10 cellular contexts compared by ENCODE assay signal in genomic region chr10:71921319-71922027, GRCh38. TPM values are rescaled to one million over a fixed set of nuclear protein-coding genes. Genes with fewer than 3 reads are reported as not detected.
A peak's percentile ranks its signal among the peaks of the same experiment; 100 is the strongest.
DNase-seq lines count a peak whose midpoint lies in the region; ATAC-seq, FAIRE-seq and TF ChIP-seq lines count a peak whose summit lies in the region.
"Had no signal": no experiment of that assay in that cellular context is flagged by ENCODE, and none has a peak within 500 bp of the region (broad histone marks: within the 10 kb centered on the region; RNA-seq: fewer than 3 reads in every experiment).

No MANE protein-coding gene starts in this region.

- CTCF ChIA-PET in A549 (lab: Yijun Ruan, JAX): interaction anchor here (1.2 to 6.5 kb wide), 4 partner anchors 10 to 35 kb away, joined by 3 to 39 read pairs (median 6); no protein-coding TSS in a partner anchor

- no peak for TF ChIP-seq EP300 in A549 (IDR thresholded peaks at IDR 0.05)

- TF ChIP-seq RAD21 in A549 (conservative IDR thresholded peaks at IDR 0.05 in 1 of 2, IDR thresholded peaks at IDR 0.05 in 1 of 2): no peak

- TF ChIP-seq CTCF in A549 (IDR thresholded peaks at IDR 0.05): no peak

- no peaks in the 10 kb centered on the region for H3K9me3 ChIP-seq in A549

- DNase-seq in A549 (ENCODE audit: low read depth in 1 of 2, low spot score in 1 of 2) (peak in 1 of 2 experiments; percentile 36), NCI-H146 treated with DMSO at 0.1 percent for 48 hours (lab: John Stamatoyannopoulos, UW; ENCODE audit: unreplicated experiment) (peak; percentile 3), dermis blood vessel endothelial cell (peak; percentile 23), midbrain (lab: John Stamatoyannopoulos, UW) (peak; percentile 72), HCEC 1CT (no peak)
- no peak for DNase-seq in activated CD4-positive, alpha-beta T cell treated with anti-CD3 and anti-CD28 coated beads for 4 hours
- DNase-seq: effector memory CD4-positive, alpha-beta T cell had no signal

- POLR2A ChIA-PET in A549 (lab: Yijun Ruan, JAX): interaction anchor here (0.6 kb wide), 1 partner anchor 127 kb away, joined by 3 read pairs; no protein-coding TSS in a partner anchor

- H3K4me3 ChIP-seq in A549: no peak overlapping the region
- H3K4me3 ChIP-seq: BLaER1 had no signal

- H3K27ac ChIP-seq in A549: peak overlapping the region; percentile 64 to 76
- H3K27ac ChIP-seq: BLaER1 had no signal

- 74% methylated on average over 4 of the region's 4 CpGs for WGBS in A549 (ENCODE audit: missing lambda C conversion rate)

- TF ChIP-seq POLR2A in A549 (IDR thresholded peaks at IDR 0.05; ENCODE audit: low read length): no peak

- no peak for FAIRE-seq in A549 (lab: Jason Lieb, UNC)

- H3K4me2 ChIP-seq in A549: peak overlapping the region; percentile 67
- H3K4me2 ChIP-seq: BLaER1 had no signal

- peaks cover 36% of the 10 kb centered on the region for H3K4me1 ChIP-seq in A549
- H3K4me1 ChIP-seq: BLaER1 had no signal

- ATAC-seq in A549: peak in 1 of 2 experiments; percentile 51; a peak in 3 of 6 replicates
- ATAC-seq in GM19324 (IDR thresholded peaks at IDR 0.05; ENCODE audit: low FRiP score, unreplicated experiment): no peak
- ATAC-seq in GM19035 (IDR thresholded peaks at IDR 0.05; ENCODE audit: unreplicated experiment): no peak

TF ChIP-seq in A549, 52 proteins besides CTCF, POLR2A, EP300 and RAD21:
- TF ChIP-seq POLR2AphosphoS2 (conservative IDR thresholded peaks at IDR 0.05; ENCODE audit: low read length): no peak
- TF ChIP-seq FOSB (CRISPR knock-in tag; IDR thresholded peaks at IDR 0.05): no peak
- no peak for TF ChIP-seq CBX8 (IDR thresholded peaks at IDR 0.05)
- TF ChIP-seq SMC3 (IDR thresholded peaks at IDR 0.05): no peak
- TF ChIP-seq HES2 (IDR thresholded peaks at IDR 0.05): no peak
- TF ChIP-seq MAX (IDR thresholded peaks at IDR 0.05): no peak
- no peak for TF ChIP-seq REST (IDR thresholded peaks at IDR 0.05)
- no peak for TF ChIP-seq BCL3 (IDR thresholded peaks at IDR 0.05)

RNA-seq across cellular contexts. Expression of gene CHST3, which starts 42.7 kb away (rescaled TPM):
- polyA plus RNA-seq in A549 (2011; rRNA removed): 12.8 and 13.8 TPM in 2 replicates
- 8.7 and 12.5 TPM in 2 replicates for polyA plus RNA-seq in A549 (2012; cell fraction: cytosol; rRNA removed)
- 18.6 and 20.9 TPM in 2 replicates for polyA plus RNA-seq in A549 (2012; cell fraction: nucleus; rRNA removed)
- 20.3 to 23.1 TPM (median 21.7 TPM) in 3 replicates for polyA plus RNA-seq in A549 (2017; fragmentation: RNase III; extraction: RNeasy Plus Mini Kit Qiagen cat#74134 plus additional on column Dnase treatment)
- polyA minus RNA-seq in A549 (2011; rRNA and poly(A)+ RNA removed): 19.1 and 21.1 TPM in 2 replicates
- total RNA-seq in dermis blood vessel endothelial cell: 7.0 TPM in 2 replicates

Comparison
In these comparisons a context has a peak if more than half of its experiments do, and no peak if none do; other contexts are left out.
1. DNase-seq: peak in NCI-H146 treated with DMSO at 0.1 percent for 48 hours (single experiment), dermis blood vessel endothelial cell (single experiment) and midbrain (single experiment); none in HCEC 1CT (single experiment) and activated CD4-positive, alpha-beta T cell treated with anti-CD3 and anti-CD28 coated beads for 4 hours (0 of 2).